ENCODE assay signal across 23 cellular contexts in the genomic region with DNA sequence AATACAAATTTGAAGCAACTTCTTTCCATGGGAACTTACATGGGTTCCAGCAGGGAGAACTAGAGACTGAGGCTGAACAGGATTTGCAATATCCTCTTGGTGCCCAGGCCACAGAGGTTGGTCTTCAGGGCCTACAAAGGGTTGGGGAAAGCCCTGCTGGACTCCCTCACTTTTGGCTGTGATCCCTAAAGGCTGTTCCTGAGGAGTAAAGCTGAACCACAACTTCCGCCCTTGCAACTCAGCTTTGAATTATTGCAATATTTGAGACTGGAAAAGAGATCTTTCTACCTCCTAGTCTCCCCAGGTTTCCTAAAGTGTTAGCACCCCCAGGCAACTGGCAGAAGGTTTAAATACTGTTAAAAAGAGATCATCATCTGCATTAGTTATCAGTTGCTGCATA. TPM values are rescaled to one million over a fixed set of nuclear protein-coding genes. Genes with fewer than 3 reads are reported as not detected.
"Had no signal": no experiment of that assay in that cellular context is flagged by ENCODE, and none has a peak within 500 bp of the region (broad histone marks: within the 10 kb centered on the region; RNA-seq: fewer than 3 reads in every experiment).

No MANE protein-coding gene starts in this region.

- H3K36me3 ChIP-seq: gastroesophageal sphincter, sigmoid colon had no signal

- H3K4me1 ChIP-seq: gastroesophageal sphincter, parathyroid adenoma, psoas muscle had no signal

- H3K27ac ChIP-seq: gastroesophageal sphincter, hepatocyte, parathyroid adenoma, psoas muscle, sigmoid colon had no signal

- H3K9me3 ChIP-seq: gastroesophageal sphincter, psoas muscle, sigmoid colon had no signal

- DNase-seq: activated CD4-positive, alpha-beta T cell treated with anti-CD3 and anti-CD28 coated beads for 36 hours; activated CD4-positive, CD25-positive, alpha-beta regulatory T cell; activated CD8-positive, alpha-beta memory T cell treated with anti-CD3 and anti-CD28 coated beads, Interleukin-2, amount 10 ng/mL, durations not matched to agents 7 days and 5 days; activated CD8-positive, alpha-beta T cell treated with anti-CD3 and anti-CD28 coated beads, Interleukin-2, amount 10 ng/mL, durations not matched to agents 7 days and 5 days; activated naive CD4-positive, alpha-beta T cell; activated T-cell treated with anti-CD3 and anti-CD28 coated beads, Interleukin-2, amount 50 U/mL, for 72 hours; dermis blood vessel endothelial cell; effector CD4-positive, alpha-beta T cell; islet precursor cell; left cardiac atrium; left ventricle myocardium superior; naive thymus-derived CD8-positive, alpha-beta T cell; occipital lobe; psoas muscle; sigmoid colon; small intestine; stimulated activated CD4-positive, alpha-beta T cell treated with anti-CD3 and anti-CD28 coated beads, Interleukin-4, amount 100 ng/mL, for 24 hours had no signal

- ATAC-seq: activated CD4-positive, alpha-beta T cell treated with anti-CD3 and anti-CD28 coated beads for 36 hours; activated CD8-positive, alpha-beta memory T cell treated with anti-CD3 and anti-CD28 coated beads, Interleukin-2, amount 10 ng/mL, durations not matched to agents 7 days and 5 days; activated CD8-positive, alpha-beta T cell treated with anti-CD3 and anti-CD28 coated beads, Interleukin-2, amount 10 ng/mL, durations not matched to agents 7 days and 5 days; activated naive CD4-positive, alpha-beta T cell treated with anti-CD3 and anti-CD28 coated beads, Interleukin-2, amount 50 U/mL, for 72 hours; activated T-cell treated with anti-CD3 and anti-CD28 coated beads, Interleukin-2, amount 50 U/mL, for 72 hours; gastroesophageal sphincter; left cardiac atrium; left ventricle myocardium superior; naive thymus-derived CD8-positive, alpha-beta T cell; psoas muscle; stimulated activated effector memory CD8-positive, alpha-beta T cell treated with anti-CD3 and anti-CD28 coated beads, Interleukin-12 subunit alpha, Interleukin-12 subunit beta, amount 100 ng/mL, for 72 hours had no signal

- H3K4me3 ChIP-seq: gastroesophageal sphincter, hepatocyte, psoas muscle, sigmoid colon had no signal

- H3K27me3 ChIP-seq: gastroesophageal sphincter, sigmoid colon had no signal

RNA-seq across cellular contexts. Expression of a gene that starts 26.9 kb away (rescaled TPM):
- total RNA-seq: activated CD8-positive, alpha-beta memory T cell treated with anti-CD3 and anti-CD28 coated beads, Interleukin-2, amount 10 ng/mL, durations not matched to agents 7 days and 5 days; activated CD8-positive, alpha-beta T cell treated with anti-CD3 and anti-CD28 coated beads, Interleukin-2, amount 10 ng/mL, durations not matched to agents 7 days and 5 days; activated naive CD4-positive, alpha-beta T cell treated with anti-CD3 and anti-CD28 coated beads, Interleukin-2, amount 50 U/mL, for 72 hours; activated T-cell treated with anti-CD3 and anti-CD28 coated beads, Interleukin-2, amount 50 U/mL, for 72 hours; left ventricle myocardium superior; naive thymus-derived CD8-positive, alpha-beta T cell; subcutaneous adipose tissue had no signal
- polyA plus RNA-seq: naive thymus-derived CD8-positive, alpha-beta T cell had no signal
